Comparison of ENCODE assay signal across 1 cellular context in genomic region chr2:109321570-109321969, GRCh38.
TF ChIP-seq lines count a peak whose summit lies in the region.

No MANE protein-coding gene starts in this region.

TF ChIP-seq in GM23338, 12 proteins besides CTCF, POLR2A, EP300 and RAD21 (continued from another document):
- no peak for TF ChIP-seq ZNF462 (CRISPR knock-in tag; IDR thresholded peaks at IDR 0.05)
- TF ChIP-seq REST (IDR thresholded peaks at IDR 0.05; ENCODE audit: unreplicated experiment): no peak
- TF ChIP-seq EZH2phosphoT487 (IDR thresholded peaks at IDR 0.05; ENCODE audit: unreplicated experiment): no peak
- TF ChIP-seq ZNF114 (CRISPR knock-in tag; IDR thresholded peaks at IDR 0.05): no peak
- no peak for TF ChIP-seq CREB1 (CRISPR knock-in tag; IDR thresholded peaks at IDR 0.05; ENCODE audit: low read depth)
- no peak for TF ChIP-seq NANOG (IDR thresholded peaks at IDR 0.05; ENCODE audit: borderline replicate concordance)
- no peak for TF ChIP-seq JUNB (IDR thresholded peaks at IDR 0.05; ENCODE audit: unreplicated experiment)
- TF ChIP-seq STAT1 (IDR thresholded peaks at IDR 0.05; ENCODE audit: unreplicated experiment): no peak
